In the genomic region with DNA sequence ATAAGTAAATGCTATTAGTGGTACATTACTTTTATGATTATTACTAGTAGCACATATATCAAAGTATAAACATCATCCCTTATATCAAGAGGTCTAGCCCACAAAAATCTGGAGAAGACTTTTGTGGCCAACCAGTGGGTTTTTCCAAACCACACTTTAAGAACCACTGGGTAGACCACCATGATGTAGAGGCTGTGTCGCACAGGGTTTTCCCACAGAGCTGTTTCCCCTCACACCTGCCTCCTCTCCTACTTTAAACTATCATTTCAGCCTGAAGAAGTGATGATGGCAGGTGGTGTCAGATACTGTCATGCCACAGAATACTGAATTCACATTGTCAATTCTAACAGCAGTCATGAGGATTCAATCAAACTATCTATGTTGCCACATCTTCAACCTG, we compare ENCODE assay signal across 29 cellular contexts.
DNase-seq lines count a peak whose midpoint lies in the region; ATAC-seq, FAIRE-seq and TF ChIP-seq lines count a peak whose summit lies in the region.
"Had no signal": no experiment of that assay in that cellular context is flagged by ENCODE, and none has a peak within 500 bp of the region (broad histone marks: within the 10 kb centered on the region; RNA-seq: fewer than 3 reads in every experiment).

No MANE protein-coding gene starts in this region.

- no peaks in the 10 kb centered on the region for H3K27me3 Mint-ChIP-seq in activated naive CD4-positive, alpha-beta T cell treated with anti-CD3 and anti-CD28 coated beads for 36 hours (ENCODE audit: low read depth)
- no peaks in the 10 kb centered on the region for H3K27me3 Mint-ChIP-seq in activated naive CD4-positive, alpha-beta T cell treated with anti-CD3 and anti-CD28 coated beads, Interleukin-2, amount 10 ng/mL, durations not matched to agents 7 days and 5 days
- no peaks in the 10 kb centered on the region for H3K27me3 Mint-ChIP-seq in stimulated activated naive B cell treated with anti-CD40 and anti-IgM and Interleukin-4, amounts not matched to agents 10 μg/mL and 1 μg/mL and 100 μg/mL, for 72 hours
- no peaks in the 10 kb centered on the region for H3K27me3 Mint-ChIP-seq in progenitor cell of endocrine pancreas

- H3K9me3 ChIP-seq in GM12878 (replicated peaks; ENCODE audit: control insufficient read depth, insufficient read depth, low read length) (no peaks in the 10 kb centered on the region), tibial nerve (no peaks in the 10 kb centered on the region)
- H3K9me3 ChIP-seq: BE2C, breast epithelium, ovary, spleen had no signal

- H3K9ac ChIP-seq in GM12878 (ENCODE audit: control insufficient read depth, insufficient read depth, low read length): no peak overlapping the region

- POLR2A ChIA-PET in GM12878 (lab: Charles Lee): no interaction called here

- H4K20me1 ChIP-seq in GM12878 (ENCODE audit: control insufficient read depth, insufficient read depth): no peaks in the 10 kb centered on the region

- in situ Hi-C loops in GM12878 (cut with MboI): no loop called here

- H3K9me3 Mint-ChIP-seq in activated naive CD4-positive, alpha-beta T cell treated with anti-CD3 and anti-CD28 coated beads for 36 hours: no peaks in the 10 kb centered on the region
- no peaks in the 10 kb centered on the region for H3K9me3 Mint-ChIP-seq in activated naive CD4-positive, alpha-beta T cell treated with anti-CD3 and anti-CD28 coated beads, Interleukin-2, amount 10 ng/mL, durations not matched to agents 7 days and 5 days
- H3K9me3 Mint-ChIP-seq in stimulated activated naive B cell treated with anti-CD40 and anti-IgM and Interleukin-4, amounts not matched to agents 10 μg/mL and 1 μg/mL and 100 μg/mL, for 72 hours: no peaks in the 10 kb centered on the region
- no peaks in the 10 kb centered on the region for H3K9me3 Mint-ChIP-seq in progenitor cell of endocrine pancreas (ENCODE audit: low read depth)
- H3K9me3 Mint-ChIP-seq: mesothelial cell of epicardium; nephron; T-helper 1 cell treated with Interleukin-12 subunit alpha and Interleukin-12 subunit beta and Interleukin-4 antibody, amounts not matched to agents 30 μg/mL and 1 μg/mL, for 36 hours had no signal

- no peak overlapping the region for H3K4me3 ChIP-seq in Jurkat, Clone E6-1 (ENCODE audit: low read length)
- no peak overlapping the region for H3K4me3 ChIP-seq in GM12878
- H3K4me3 ChIP-seq in tibial nerve: no peak overlapping the region
- H3K4me3 ChIP-seq: breast epithelium, ovary, spleen had no signal

- H3K4me3 Mint-ChIP-seq in activated naive CD4-positive, alpha-beta T cell treated with anti-CD3 and anti-CD28 coated beads for 36 hours: no peak overlapping the region
- H3K4me3 Mint-ChIP-seq in activated naive CD4-positive, alpha-beta T cell treated with anti-CD3 and anti-CD28 coated beads, Interleukin-2, amount 10 ng/mL, durations not matched to agents 7 days and 5 days: no peak overlapping the region
- no peak overlapping the region for H3K4me3 Mint-ChIP-seq in stimulated activated naive B cell treated with anti-CD40 and anti-IgM and Interleukin-4, amounts not matched to agents 10 μg/mL and 1 μg/mL and 100 μg/mL, for 72 hours
- H3K4me3 Mint-ChIP-seq in progenitor cell of endocrine pancreas (ENCODE audit: low read depth): no peak overlapping the region
- H3K4me3 Mint-ChIP-seq: mesothelial cell of epicardium; nephron; T-helper 1 cell treated with Interleukin-12 subunit alpha and Interleukin-12 subunit beta and Interleukin-4 antibody, amounts not matched to agents 30 μg/mL and 1 μg/mL, for 36 hours had no signal

- H3K27ac ChIP-seq in GM12878 (ENCODE audit: control insufficient read depth, insufficient read depth) (no peak overlapping the region), tibial nerve (no peak overlapping the region)
- H3K27ac ChIP-seq: breast epithelium, epithelial cell of prostate, ovary, RWPE1, spleen had no signal

- no peak overlapping the region for H2AFZ ChIP-seq in GM12878 (ENCODE audit: control insufficient read depth, low read depth, low read length)

- FAIRE-seq in GM12878 (lab: Jason Lieb, UNC): no peak
- FAIRE-seq: colon, H54, keratinocyte had no signal

- CTCF ChIA-PET in activated naive CD4-positive, alpha-beta T cell treated with anti-CD3 and anti-CD28 coated beads for 36 hours (lab: Charles Lee): no interaction called here
- CTCF ChIA-PET in activated naive CD4-positive, alpha-beta T cell treated with anti-CD3 and anti-CD28 coated beads, Interleukin-2, amount 10 ng/mL, durations not matched to agents 7 days and 5 days (lab: Charles Lee): interaction anchor here (1.8 kb wide), 1 partner anchor 11 kb away, joined by 5 read pairs; no protein-coding TSS in a partner anchor
- CTCF ChIA-PET in GM12878 (lab: Yijun Ruan, JAX): interaction anchor here (0.7 to 1.5 kb wide), 4 partner anchors 9 to 241 kb away, joined by 3 read pairs; no protein-coding TSS in a partner anchor

- no peak overlapping the region for H3K4me2 ChIP-seq in GM12878 (ENCODE audit: control insufficient read depth, insufficient read depth)

- H3K36me3 ChIP-seq in GM12878 (ENCODE audit: control insufficient read depth in 2 of 2, insufficient read depth in 2 of 2, low read length in 1 of 2) (peaks cover 1 to 4% of the 10 kb centered on the region in 2 experiments; a peak in 2 of 4 replicates), tibial nerve (no peaks in the 10 kb centered on the region)
- H3K36me3 ChIP-seq: BE2C, breast epithelium, ovary had no signal

- TF ChIP-seq CTCF in GM12878 (IDR thresholded peaks at IDR 0.05 in 2 of 3, conservative IDR thresholded peaks at IDR 0.05 in 1 of 3; ENCODE audit: control insufficient read depth in 2 of 3, extremely low read depth in 1 of 3, insufficient read depth in 1 of 3, low read depth in 3 of 3, low read length in 3 of 3): no peak
- no peak for TF ChIP-seq CTCF in tibial nerve (IDR thresholded peaks at IDR 0.05)
- TF ChIP-seq CTCF in progenitor cell of endocrine pancreas (IDR thresholded peaks at IDR 0.05; ENCODE audit: unreplicated experiment): no peak

- H3K27me3 ChIP-seq in GM12878 (replicated peaks in 1 of 2; ENCODE audit: control insufficient read depth in 2 of 2, insufficient read depth in 2 of 2, low read length in 1 of 2): no peaks in the 10 kb centered on the region
- H3K27me3 ChIP-seq in tibial nerve: no peaks in the 10 kb centered on the region
- H3K27me3 ChIP-seq: BE2C, breast epithelium, ovary, spleen had no signal

- no peaks in the 10 kb centered on the region for H3K79me2 ChIP-seq in GM12878 (ENCODE audit: control insufficient read depth, insufficient read depth, low read length)

- TF ChIP-seq EP300 in GM12878 (IDR thresholded peaks at IDR 0.05; ENCODE audit: borderline replicate concordance in 1 of 2, control insufficient read depth in 1 of 2, low read depth in 2 of 2, low read length in 2 of 2): no peak
- TF ChIP-seq EP300 in tibial nerve (IDR thresholded peaks at IDR 0.05): no peak

- no peak overlapping the region for H3K27ac Mint-ChIP-seq in activated naive CD4-positive, alpha-beta T cell treated with anti-CD3 and anti-CD28 coated beads for 36 hours
- H3K27ac Mint-ChIP-seq in activated naive CD4-positive, alpha-beta T cell treated with anti-CD3 and anti-CD28 coated beads, Interleukin-2, amount 10 ng/mL, durations not matched to agents 7 days and 5 days: no peak overlapping the region
- H3K27ac Mint-ChIP-seq in stimulated activated naive B cell treated with anti-CD40 and anti-IgM and Interleukin-4, amounts not matched to agents 10 μg/mL and 1 μg/mL and 100 μg/mL, for 72 hours: no peak overlapping the region
- H3K27ac Mint-ChIP-seq in progenitor cell of endocrine pancreas: no peak overlapping the region
- H3K27ac Mint-ChIP-seq: mesothelial cell of epicardium; T-helper 1 cell treated with Interleukin-12 subunit alpha and Interleukin-12 subunit beta and Interleukin-4 antibody, amounts not matched to agents 30 μg/mL and 1 μg/mL, for 36 hours had no signal

- peaks cover 40% of the 10 kb centered on the region for H3K4me1 Mint-ChIP-seq in activated naive CD4-positive, alpha-beta T cell treated with anti-CD3 and anti-CD28 coated beads for 36 hours (ENCODE audit: low read depth)
- H3K4me1 Mint-ChIP-seq in activated naive CD4-positive, alpha-beta T cell treated with anti-CD3 and anti-CD28 coated beads, Interleukin-2, amount 10 ng/mL, durations not matched to agents 7 days and 5 days: no peaks in the 10 kb centered on the region
- peaks cover 6 to 12% of the 10 kb centered on the region in 2 donors for H3K4me1 Mint-ChIP-seq in stimulated activated naive B cell treated with anti-CD40 and anti-IgM and Interleukin-4, amounts not matched to agents 10 μg/mL and 1 μg/mL and 100 μg/mL, for 72 hours
- H3K4me1 Mint-ChIP-seq in progenitor cell of endocrine pancreas (ENCODE audit: low read depth): no peaks in the 10 kb centered on the region

- TF ChIP-seq RAD21 in GM12878 (IDR thresholded peaks at IDR 0.05; ENCODE audit: insufficient read depth, low read depth, low read length): no peak

- no peaks in the 10 kb centered on the region for H3K4me1 ChIP-seq in GM12878 (ENCODE audit: control insufficient read depth, insufficient read depth, low read length)
- H3K4me1 ChIP-seq in tibial nerve: no peaks in the 10 kb centered on the region
- H3K4me1 ChIP-seq: BE2C, breast epithelium had no signal

- WGBS in GM12878 (ENCODE audit: insufficient coverage, insufficient replicate concordance, low lambda C conversion rate, missing lambda C conversion rate): 95% methylated on average over 1 of the region's 1 CpG
- WGBS in tibial nerve, 2 donors: 93 to 100% methylated on average over 1 of the region's 1 CpG

- H3K36me3 Mint-ChIP-seq in activated naive CD4-positive, alpha-beta T cell treated with anti-CD3 and anti-CD28 coated beads for 36 hours (ENCODE audit: low read depth): peaks cover 16% of the 10 kb centered on the region
- peaks cover 6% of the 10 kb centered on the region for H3K36me3 Mint-ChIP-seq in activated naive CD4-positive, alpha-beta T cell treated with anti-CD3 and anti-CD28 coated beads, Interleukin-2, amount 10 ng/mL, durations not matched to agents 7 days and 5 days
- H3K36me3 Mint-ChIP-seq in stimulated activated naive B cell treated with anti-CD40 and anti-IgM and Interleukin-4, amounts not matched to agents 10 μg/mL and 1 μg/mL and 100 μg/mL, for 72 hours: peaks cover 14 to 29% of the 10 kb centered on the region in 2 donors
- no peaks in the 10 kb centered on the region for H3K36me3 Mint-ChIP-seq in progenitor cell of endocrine pancreas (ENCODE audit: insufficient read depth)

- DNase-seq in activated naive CD4-positive, alpha-beta T cell treated with anti-CD3 and anti-CD28 coated beads for 36 hours: peak; percentile 34
- no peak for DNase-seq in activated naive CD4-positive, alpha-beta T cell treated with anti-CD3 and anti-CD28 coated beads, Interleukin-2, amount 10 ng/mL, durations not matched to agents 7 days and 5 days
- DNase-seq in Jurkat, Clone E6-1 (ENCODE audit: low read depth, low spot score): peak; percentile 87
- DNase-seq in GM12878 (ENCODE audit: low read depth, low spot score): no peak
- DNase-seq in stimulated activated naive B cell treated with anti-CD40 and anti-IgM and Interleukin-4, amounts not matched to agents 10 μg/mL and 1 μg/mL and 100 μg/mL, for 72 hours: no peak
- DNase-seq in NCI-H1436 treated with DMSO at 0.1 percent for 48 hours (lab: John Stamatoyannopoulos, UW): no peak
- DNase-seq in tibial nerve (ENCODE audit: low spot score in 2 of 2): no peak
- no peak for DNase-seq in progenitor cell of endocrine pancreas (ENCODE audit: low spot score, unreplicated experiment)
- DNase-seq: ACHN; activated CD4-positive, alpha-beta T cell treated with anti-CD3 and anti-CD28 coated beads for 1 hour; activated gamma-delta T cell treated with Interleukin-2 at 50 U/mL for 16 hours; amygdala; BE2C; DMS153; effector CD4-positive, alpha-beta T cell; glutamatergic neuron; left ventricle myocardium superior; ovary; spleen; trophoblast cell had no signal

- RAD21 ChIA-PET in GM12878 (lab: Charles Lee; ENCODE audit: unreplicated experiment): no interaction called here

- TF ChIP-seq POLR2A in GM12878 (IDR thresholded peaks at IDR 0.05; ENCODE audit: low read depth, low read length) (no peak), tibial nerve (IDR thresholded peaks at IDR 0.05) (no peak)

- BruUV-seq in GM12878 (replicated peaks; lab: Mats Ljungman, UMichigan): no TSS peak

- intact Hi-C loops in activated naive CD4-positive, alpha-beta T cell treated with anti-CD3 and anti-CD28 coated beads for 36 hours (cut with micrococcal nuclease): loop anchor here (1.0 kb wide), 1 partner anchor 8 kb away; no protein-coding TSS in a partner anchor
- intact Hi-C loops in GM12878 (cut with micrococcal nuclease; ENCODE audit: unreplicated experiment): no loop called here

- SMC1A ChIA-PET in GM12878 (lab: Charles Lee; ENCODE audit: uncharacterized antibody, unreplicated experiment): no interaction called here

- peak; percentile 62 for ATAC-seq in GM12878
- peak; percentile 36 to 64 for ATAC-seq in stimulated activated naive B cell treated with anti-CD40 and anti-IgM and Interleukin-4, amounts not matched to agents 10 μg/mL and 1 μg/mL and 100 μg/mL, for 72 hours (replicated peaks)
- ATAC-seq: left ventricle myocardium superior had no signal

Comparison
In these comparisons a context has a peak if more than half of its experiments do, and no peak if none do; other contexts are left out.
1. DNase-seq: peak in activated naive CD4-positive, alpha-beta T cell treated with anti-CD3 and anti-CD28 coated beads for 36 hours (single experiment) and Jurkat, Clone E6-1 (single experiment); none in activated naive CD4-positive, alpha-beta T cell treated with anti-CD3 and anti-CD28 coated beads, Interleukin-2, amount 10 ng/mL, durations not matched to agents 7 days and 5 days (single experiment), GM12878 (single experiment), stimulated activated naive B cell treated with anti-CD40 and anti-IgM and Interleukin-4, amounts not matched to agents 10 μg/mL and 1 μg/mL and 100 μg/mL, for 72 hours (single experiment), NCI-H1436 treated with DMSO at 0.1 percent for 48 hours (single experiment), tibial nerve (0 of 2) and progenitor cell of endocrine pancreas (single experiment).